1 cellular context compared by ENCODE assay signal in genomic region chr11:66001941-66002647, GRCh38.
TF ChIP-seq lines count a peak whose summit lies in the region.

Gene BANF1 (plus strand): TSS chr11:66002503. CDS start chr11:66003251, 748 bp downstream.
Gene EIF1AD (minus strand): TSS chr11:66002157. CDS start chr11:66000389, 1,768 bp downstream.

TF ChIP-seq in HepG2, 621 proteins besides CTCF, POLR2A, EP300 and RAD21 (continued from another document and continues in another):
- no peak for TF ChIP-seq ZHX1 (CRISPR knock-in tag; IDR thresholded peaks at IDR 0.05; ENCODE audit: low read depth)
- TF ChIP-seq ZNF331 (CRISPR knock-in tag; IDR thresholded peaks at IDR 0.05) = peak; percentile 95
- no peak for TF ChIP-seq GPBP1L1 (CRISPR knock-in tag; IDR thresholded peaks at IDR 0.05)
- TF ChIP-seq ZNF382 (CRISPR knock-in tag; IDR thresholded peaks at IDR 0.05; ENCODE audit: borderline replicate concordance) = no peak
- TF ChIP-seq ZKSCAN5 (CRISPR knock-in tag; IDR thresholded peaks at IDR 0.05) = no peak
- peak; percentile 75; the same call in 1 of the 2 replicates for TF ChIP-seq EHMT2 (IDR thresholded peaks at IDR 0.05; ENCODE audit: borderline replicate concordance, low read depth, low read length)
- no peak for TF ChIP-seq MTF1 (CRISPR knock-in tag; IDR thresholded peaks at IDR 0.05)
- TF ChIP-seq HMGXB3 (CRISPR knock-in tag; IDR thresholded peaks at IDR 0.05; ENCODE audit: borderline replicate concordance) = peak; percentile 46; the same call in 1 of the 2 replicates
- TF ChIP-seq ZGPAT (CRISPR knock-in tag; IDR thresholded peaks at IDR 0.05) = peak; percentile 92
- TF ChIP-seq CCAR2 (optimal IDR thresholded peaks at IDR 0.05; ENCODE audit: low read depth, low read length) = peak; percentile 84
- no peak for TF ChIP-seq RFX5 (IDR thresholded peaks at IDR 0.05; ENCODE audit: low read depth, low read length)
- no peak for TF ChIP-seq TCF12 (IDR thresholded peaks at IDR 0.05)
- TF ChIP-seq TCF12 (CRISPR knock-in tag; IDR thresholded peaks at IDR 0.05) = no peak
- peak; percentile 94 for TF ChIP-seq ZNF280B (CRISPR knock-in tag; IDR thresholded peaks at IDR 0.05; ENCODE audit: borderline replicate concordance)
- peak; percentile 94 for TF ChIP-seq ZNF124 (CRISPR knock-in tag; IDR thresholded peaks at IDR 0.05)
- TF ChIP-seq NCOR1 (IDR thresholded peaks at IDR 0.05; ENCODE audit: borderline replicate concordance, low read length) = peak; percentile 70; the same call in 1 of the 2 replicates
- TF ChIP-seq PPARG (CRISPR knock-in tag; conservative IDR thresholded peaks at IDR 0.05) = no peak; the same call in 1 of the 2 replicates
- TF ChIP-seq PLSCR1 (CRISPR knock-in tag; IDR thresholded peaks at IDR 0.05; ENCODE audit: borderline replicate concordance) = no peak
- no peak for TF ChIP-seq USF2 (IDR thresholded peaks at IDR 0.05; ENCODE audit: low read depth, low read length)
- TF ChIP-seq USF2 (CRISPR knock-in tag; IDR thresholded peaks at IDR 0.05; ENCODE audit: borderline replicate concordance) = no peak
- peak; percentile 94 for TF ChIP-seq ZNF44 (CRISPR knock-in tag; IDR thresholded peaks at IDR 0.05)
- peak; percentile 83 for TF ChIP-seq ZBTB4 (CRISPR knock-in tag; IDR thresholded peaks at IDR 0.05; ENCODE audit: borderline replicate concordance)
- no peak; the same call in 1 of the 2 replicates for TF ChIP-seq JUND (CRISPR knock-in tag; IDR thresholded peaks at IDR 0.05)
- TF ChIP-seq NRL (CRISPR knock-in tag; IDR thresholded peaks at IDR 0.05; ENCODE audit: borderline replicate concordance) = peak; percentile 34; the same call in 1 of the 2 replicates
- peak; percentile 37; the same call in 1 of the 2 replicates for TF ChIP-seq ZNF746 (CRISPR knock-in tag; IDR thresholded peaks at IDR 0.05)
- peak; percentile 81 for TF ChIP-seq ZSCAN25 (CRISPR knock-in tag; IDR thresholded peaks at IDR 0.05)
- no peak for TF ChIP-seq MED13 (CRISPR knock-in tag; IDR thresholded peaks at IDR 0.05)
- TF ChIP-seq CHD4 (IDR thresholded peaks at IDR 0.05; ENCODE audit: borderline replicate concordance, low read length) = no peak; the same call in 1 of the 2 replicates
- TF ChIP-seq DDIT3 (CRISPR knock-in tag; IDR thresholded peaks at IDR 0.05) = no peak
- TF ChIP-seq NFRKB (IDR thresholded peaks at IDR 0.05) = no peak
- no peak; the same call in 1 of the 2 replicates for TF ChIP-seq NFAT5 (CRISPR knock-in tag; IDR thresholded peaks at IDR 0.05)
